Comparison of ENCODE assay signal across 1 cellular context in genomic region chr15:68511073-68511991, GRCh38.
TF ChIP-seq lines count a peak whose summit lies in the region.

No MANE protein-coding gene starts in this region.

TF ChIP-seq in SK-N-SH treated with all-trans-retinoic acid at 6 μM for 48 hours, 23 proteins besides CTCF, POLR2A, EP300 and RAD21 (continued from another document):
- TF ChIP-seq POU6F1 (CRISPR knock-in tag; IDR thresholded peaks at IDR 0.05; ENCODE audit: borderline replicate concordance, low read depth), result no peak
- no peak for TF ChIP-seq BACH2 (CRISPR knock-in tag; IDR thresholded peaks at IDR 0.05; ENCODE audit: borderline replicate concordance)
- TF ChIP-seq ARNTL (CRISPR knock-in tag; IDR thresholded peaks at IDR 0.05; ENCODE audit: borderline replicate concordance, low read depth), result no peak
- no peak for TF ChIP-seq PPARA (CRISPR knock-in tag; IDR thresholded peaks at IDR 0.05; ENCODE audit: borderline replicate concordance)
